9 cellular contexts compared by ENCODE assay signal in the genomic region with DNA sequence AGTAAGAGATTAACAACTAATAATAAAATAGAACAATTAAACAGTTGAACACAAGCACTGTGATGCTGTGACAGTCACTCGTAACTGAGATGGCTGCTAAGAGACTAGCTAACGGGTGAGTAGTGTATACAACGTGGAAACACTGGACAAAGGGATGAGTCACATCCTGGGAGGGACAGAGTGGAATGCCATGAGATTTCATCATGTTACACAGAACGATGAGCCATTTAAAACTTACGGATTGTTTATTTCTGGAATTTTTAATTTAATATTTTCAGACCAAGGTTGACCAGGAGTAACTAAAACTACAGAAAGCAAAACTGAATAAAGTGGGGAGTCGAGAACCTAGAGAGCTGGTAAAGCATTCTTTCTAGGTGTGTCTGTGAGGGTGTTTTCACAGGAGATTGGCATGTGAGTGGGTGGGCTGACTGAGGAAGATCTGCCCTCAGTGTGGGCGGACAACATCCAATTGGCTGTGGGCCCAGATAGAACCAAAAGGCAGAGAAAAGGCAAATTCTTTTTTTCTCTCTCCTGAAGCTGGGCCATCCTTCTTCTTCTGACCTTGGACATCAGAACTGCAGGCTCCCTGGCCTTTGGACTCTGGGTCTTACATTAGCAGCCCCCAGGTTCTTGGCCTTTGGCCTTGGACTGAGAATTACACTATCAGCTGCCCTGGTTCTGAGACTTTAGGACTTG. TPM values are rescaled to one million over a fixed set of nuclear protein-coding genes. Genes with fewer than 3 reads are reported as not detected.
DNase-seq lines count a peak whose midpoint lies in the region; ATAC-seq, FAIRE-seq and TF ChIP-seq lines count a peak whose summit lies in the region.
"Had no signal": no experiment of that assay in that cellular context is flagged by ENCODE, and none has a peak within 500 bp of the region (broad histone marks: within the 10 kb centered on the region; RNA-seq: fewer than 3 reads in every experiment).

No MANE protein-coding gene starts in this region.

- FAIRE-seq in HepG2 (lab: Jason Lieb, UNC): peak; percentile 70

- no peak overlapping the region for H3K4me3 Mint-ChIP-seq in nephron progenitor cell

- TF ChIP-seq POLR2A in body of pancreas (IDR thresholded peaks at IDR 0.05): no peak
- peak; percentile 35 to 53; a peak in 2 of 4 replicates for TF ChIP-seq POLR2A in HepG2 (IDR thresholded peaks at IDR 0.05; ENCODE audit: insufficient read depth in 1 of 2, low read depth in 2 of 2, low read length in 2 of 2)
- no peak for TF ChIP-seq POLR2A in stomach (IDR thresholded peaks at IDR 0.05)

- peak overlapping the region; percentile 71 for H3K27ac ChIP-seq in OCI-LY7 (ENCODE audit: low read depth, low read length, poor library complexity, severe bottlenecking)
- peak overlapping the region in 3 of 4 donors; percentile 20 to 59 (median 20) for H3K27ac ChIP-seq in body of pancreas
- H3K27ac ChIP-seq in HepG2 (ENCODE audit: extremely low read length, insufficient read depth, low read length): peak overlapping the region; percentile 72
- peak overlapping the region in 4 of 5 donors; percentile 75 to 90 (median 76) for H3K27ac ChIP-seq in stomach
- H3K27ac ChIP-seq: HL-60 had no signal

- peak overlapping the region; percentile 69 for H3K9ac ChIP-seq in HepG2 (ENCODE audit: insufficient read depth, low read depth, low read length)

- BruUV-seq in OCI-LY7 (replicated peaks; lab: Mats Ljungman, UMichigan) (no TSS peak), HepG2 (replicated peaks; lab: Mats Ljungman, UMichigan) (TSS peak; percentile 97)

- TF ChIP-seq CTCF in OCI-LY7 (conservative IDR thresholded peaks at IDR 0.05; ENCODE audit: low read length) (no peak), body of pancreas (IDR thresholded peaks at IDR 0.05) (no peak), HepG2 (CRISPR knock-in tag; IDR thresholded peaks at IDR 0.05) (no peak), stomach (IDR thresholded peaks at IDR 0.05) (no peak), nephron progenitor cell (IDR thresholded peaks at IDR 0.05) (no peak)

- no peaks in the 10 kb centered on the region for H3K9me2 ChIP-seq in OCI-LY7 (ENCODE audit: insufficient read depth, low read length)

- H3K4me1 Mint-ChIP-seq in nephron progenitor cell: peaks cover 15% of the 10 kb centered on the region

- whole genome bisulfite sequencing in body of pancreas, 2 donors: 57 to 64% methylated on average over 7 of the region's 7 CpGs
- 2% methylated on average over 7 of the region's 7 CpGs for WGBS in HepG2 (ENCODE audit: low lambda C conversion rate)
- WGBS in stomach, 5 donors: 39 to 59% (median 47%) methylated on average over 7 of the region's 7 CpGs

- ATAC-seq in HG02852 (IDR thresholded peaks at IDR 0.05; ENCODE audit: unreplicated experiment) (peak; percentile 48), body of pancreas (peak; percentile 81), HepG2 (peak; percentile 91)

- in situ Hi-C loops in HepG2 (cut with HindIII; ENCODE audit: extremely low pct_ligation_motif_present, low pct_unique_long_range_greater_than_20kb): no loop called here

- H3K9me3 ChIP-seq in OCI-LY7 (ENCODE audit: low read length): no peaks in the 10 kb centered on the region
- no peaks in the 10 kb centered on the region for H3K9me3 ChIP-seq in body of pancreas
- H3K9me3 ChIP-seq in HepG2 (ENCODE audit: low read length): no peaks in the 10 kb centered on the region
- no peaks in the 10 kb centered on the region for H3K9me3 ChIP-seq in stomach

- H3K36me3 Mint-ChIP-seq in nephron progenitor cell (ENCODE audit: low read depth): no peaks in the 10 kb centered on the region

- peak overlapping the region; percentile 23 for H3K4me3 ChIP-seq in OCI-LY7 (ENCODE audit: low read depth, low read length, poor library complexity, severe bottlenecking)
- no peak overlapping the region for H3K4me3 ChIP-seq in body of pancreas
- H3K4me3 ChIP-seq in HepG2 (replicated peaks in 1 of 3; ENCODE audit: insufficient read depth in 1 of 3, low read depth in 2 of 3, low read length in 3 of 3): peak overlapping the region; percentile 32 to 56 (median 48)
- no peak overlapping the region for H3K4me3 ChIP-seq in stomach

- DNase-seq in activated naive CD4-positive, alpha-beta T cell treated with Interleukin-2 at 50 U/mL for 16 hours: peak; percentile 52
- DNase-seq in activated naive CD4-positive, alpha-beta T cell (lab: John Stamatoyannopoulos, UW): no peak
- DNase-seq in OCI-LY7 (ENCODE audit: low spot score): peak; percentile 38
- peak in 1 of 4 donors; percentile 53 for DNase-seq in body of pancreas
- peak; percentile 95 for DNase-seq in HepG2 (ENCODE audit: low spot score)
- DNase-seq in stomach: no peak
- no peak for DNase-seq in nephron progenitor cell

- no peak for TF ChIP-seq RAD21 in HepG2 (CRISPR knock-in tag; IDR thresholded peaks at IDR 0.05)

- H3K79me2 ChIP-seq in OCI-LY7 (ENCODE audit: insufficient read depth, low read depth, low read length) (no peaks in the 10 kb centered on the region), HepG2 (ENCODE audit: insufficient read depth, low read length) (no peaks in the 10 kb centered on the region)

- POLR2A ChIA-PET in OCI-LY7 (lab: Charles Lee) (interaction anchor here (0.5 to 3.8 kb wide), 8 partner anchors 12 to 639 kb away, joined by 3 to 41 read pairs (median 4); a partner anchor contains a TSS), HepG2 (lab: Yijun Ruan, JAX) (interaction anchor here (0.7 to 4.9 kb wide), 14 partner anchors 15 to 626 kb away, joined by 3 to 141 read pairs (median 4); a partner anchor contains a TSS)

- H4K20me1 ChIP-seq in OCI-LY7 (ENCODE audit: insufficient read depth, low read length) (no peaks in the 10 kb centered on the region), HepG2 (ENCODE audit: insufficient read depth, low read length) (no peaks in the 10 kb centered on the region)

- intact Hi-C loops in OCI-LY7 (cut with micrococcal nuclease; ENCODE audit: unreplicated experiment): no loop called here
- intact Hi-C loops in body of pancreas (cut with DNase I): loop anchor here (10.0 kb wide), 1 partner anchor 365 kb away; no protein-coding TSS in a partner anchor
- intact Hi-C loops in HepG2 (cut with micrococcal nuclease; ENCODE audit: unreplicated experiment): loop anchor here (10.0 kb wide), 1 partner anchor 385 kb away; no protein-coding TSS in a partner anchor
- intact Hi-C loops in stomach (cut with DNase I; ENCODE audit: low total_unique reads): no loop called here

- H3K27me3 ChIP-seq in body of pancreas (no peaks in the 10 kb centered on the region), HepG2 (ENCODE audit: control insufficient read depth in 1 of 2, insufficient read depth in 2 of 2, low read length in 2 of 2) (no peaks in the 10 kb centered on the region), stomach (no peaks in the 10 kb centered on the region)

- H3K9me3 Mint-ChIP-seq in nephron progenitor cell: no peaks in the 10 kb centered on the region

- H2AFZ ChIP-seq in OCI-LY7 (ENCODE audit: low read length): peak overlapping the region; percentile 90
- peak overlapping the region; percentile 79 for H2AFZ ChIP-seq in HepG2 (ENCODE audit: low read length)

- peaks cover 4% of the 10 kb centered on the region for H3K27me3 Mint-ChIP-seq in nephron progenitor cell (ENCODE audit: low read depth, poor library complexity)

- H3K4me1 ChIP-seq in OCI-LY7 (ENCODE audit: insufficient read depth, low read length, poor library complexity, severe bottlenecking) (peaks cover 39% of the 10 kb centered on the region), body of pancreas (no peaks in the 10 kb centered on the region), HepG2 (ENCODE audit: insufficient read depth, low read length) (peaks cover 35% of the 10 kb centered on the region), stomach (peaks cover 5 to 24% (median 8%) of the 10 kb centered on the region in 4 donors)

- H3K4me2 ChIP-seq in OCI-LY7 (ENCODE audit: low read length): peak overlapping the region; percentile 62
- H3K4me2 ChIP-seq in HepG2 (ENCODE audit: low read depth, low read length): peak overlapping the region; percentile 78

- CTCF ChIA-PET in OCI-LY7 (lab: Charles Lee; ENCODE audit: unreplicated experiment) (interaction anchor here (0.6 kb wide), 1 partner anchor 8 kb away, joined by 3 read pairs; no protein-coding TSS in a partner anchor), HepG2 (lab: Yijun Ruan, JAX; ENCODE audit: low intra/inter-chr PET ratio, low total read pairs) (no interaction called here)

- peak; percentile 28 to 79; a peak in 2 of 4 replicates for TF ChIP-seq EP300 in HepG2 (IDR thresholded peaks at IDR 0.05; ENCODE audit: low read depth in 2 of 2, low read length in 2 of 2)
- peak; percentile 81; the same call in 1 of the 2 replicates for TF ChIP-seq EP300 in HepG2 (CRISPR knock-in tag; IDR thresholded peaks at IDR 0.05; ENCODE audit: borderline replicate concordance)
- no peak for TF ChIP-seq EP300 in stomach (IDR thresholded peaks at IDR 0.05)

- H3K36me3 ChIP-seq in OCI-LY7 (ENCODE audit: insufficient read depth, low read length): no peaks in the 10 kb centered on the region
- no peaks in the 10 kb centered on the region for H3K36me3 ChIP-seq in body of pancreas (replicated peaks in 1 of 2; ENCODE audit: insufficient read depth in 1 of 2, low read depth in 2 of 2)
- no peaks in the 10 kb centered on the region for H3K36me3 ChIP-seq in HepG2 (replicated peaks in 1 of 2; ENCODE audit: control insufficient read depth in 1 of 2, insufficient read depth in 2 of 2, low read length in 2 of 2)
- no peaks in the 10 kb centered on the region for H3K36me3 ChIP-seq in stomach

- no peak overlapping the region for H3K27ac Mint-ChIP-seq in nephron progenitor cell

RNA-seq across cellular contexts. Expression of a gene that starts 14.6 kb away (rescaled TPM):
- 1,901 and 3,039 TPM in 2 replicates for total RNA-seq in OCI-LY7 (2014; rRNA removed; shearing (Covaris generic))
- total RNA-seq in OCI-LY7 (2022): 869 and 903 TPM in 2 replicates
- total RNA-seq in body of pancreas: 100 to 1,000 TPM; 672 to 866 TPM
- 708 and 754 TPM in 2 replicates for total RNA-seq in HepG2 (2016; rRNA removed; fragmentation: Illumina TruSeq; extraction: Trizol)
- total RNA-seq in HepG2 (2016; cell fraction: cytosol; rRNA removed; fragmentation: Illumina TruSeq; extraction: Trizol; ENCODE audit: low read depth): 577 and 682 TPM in 2 replicates
- total RNA-seq in HepG2 (2016; cell fraction: insoluble cytoplasmic fraction; rRNA removed; fragmentation: Illumina TruSeq; extraction: Trizol): 702 and 711 TPM in 2 replicates
- 753 and 798 TPM in 2 replicates for total RNA-seq in HepG2 (2016; cell fraction: membrane; rRNA removed; fragmentation: Illumina TruSeq; extraction: Trizol)
- 206 and 246 TPM in 2 replicates for total RNA-seq in HepG2 (2016; cell fraction: nucleus; rRNA removed; fragmentation: Illumina TruSeq; extraction: Trizol)
- polyA plus RNA-seq in HepG2 (2011; rRNA removed): 528 and 665 TPM in 2 replicates
- 1,060 and 1,065 TPM in 2 replicates for polyA plus RNA-seq in HepG2 (2011; cell fraction: cytosol; rRNA removed)
- polyA plus RNA-seq in HepG2 (2011; cell fraction: nucleus; rRNA removed): 311 and 445 TPM in 2 replicates
- polyA plus RNA-seq in HepG2 (2012): 917 and 1,099 TPM in 2 replicates
- polyA plus RNA-seq in HepG2 (2016; cell fraction: cytosol; fragmentation: Illumina TruSeq; extraction: Trizol; ENCODE audit: low read depth): 700 and 865 TPM in 2 replicates
- 669 and 773 TPM in 2 replicates for polyA plus RNA-seq in HepG2 (2016; cell fraction: insoluble cytoplasmic fraction; fragmentation: Illumina TruSeq; extraction: Trizol; ENCODE audit: low read depth)
- polyA plus RNA-seq in HepG2 (2016; cell fraction: membrane; fragmentation: Illumina TruSeq; extraction: Trizol; ENCODE audit: low read depth): 819 and 872 TPM in 2 replicates
- polyA plus RNA-seq in HepG2 (2016; cell fraction: nucleus; fragmentation: Illumina TruSeq; extraction: Trizol; ENCODE audit: insufficient read depth, low read depth): 429 and 431 TPM in 2 replicates
- 67.4 and 236 TPM in 2 replicates for polyA minus RNA-seq in HepG2 (2011; rRNA and poly(A)+ RNA removed; ENCODE audit: low replicate concordance)
- polyA minus RNA-seq in HepG2 (2011; cell fraction: cytosol; rRNA and poly(A)+ RNA removed): 123 and 157 TPM in 2 replicates
- polyA minus RNA-seq in HepG2 (2011; cell fraction: nucleus; rRNA and poly(A)+ RNA removed): 35.6 and 38.8 TPM in 2 replicates
- 1,000 to 10,000 TPM in 3 of 5 donors, 100 to 1,000 TPM in 2; 504 to 5,821 (median 1,954) TPM for total RNA-seq in stomach
- polyA plus RNA-seq in stomach: 1,000 to 10,000 TPM; 1,773 to 3,520 (median 2,373) TPM

RNA-seq across cellular contexts. Expression of a gene that starts 39.1 kb away (rescaled TPM):
- 0.49 and 1.9 TPM in 2 replicates for total RNA-seq in OCI-LY7 (2014; rRNA removed; shearing (Covaris generic))
- total RNA-seq in OCI-LY7 (2022): 1.6 and 1.8 TPM in 2 replicates
- 1 to 10 TPM in 1 of 2 donors, under 1 TPM in 1; 0.52 to 5.3 TPM for total RNA-seq in body of pancreas
- total RNA-seq in HepG2 (2016; rRNA removed; fragmentation: Illumina TruSeq; extraction: Trizol): 0.36 TPM in 1 of 2 replicates, not detected in the other
- not detected in 2 replicates for total RNA-seq in HepG2 (2016; cell fraction: cytosol; rRNA removed; fragmentation: Illumina TruSeq; extraction: Trizol; ENCODE audit: low read depth)
- 0.09 TPM in 1 of 2 replicates, not detected in the other for total RNA-seq in HepG2 (2016; cell fraction: insoluble cytoplasmic fraction; rRNA removed; fragmentation: Illumina TruSeq; extraction: Trizol)
- 0.38 TPM in 1 of 2 replicates, not detected in the other for total RNA-seq in HepG2 (2016; cell fraction: membrane; rRNA removed; fragmentation: Illumina TruSeq; extraction: Trizol)
- 0.34 TPM in 1 of 2 replicates, not detected in the other for total RNA-seq in HepG2 (2016; cell fraction: nucleus; rRNA removed; fragmentation: Illumina TruSeq; extraction: Trizol)
- polyA plus RNA-seq in HepG2 (2011; rRNA removed): 0.15 and 0.21 TPM in 2 replicates
- 0.21 TPM in 1 of 2 replicates, not detected in the other for polyA plus RNA-seq in HepG2 (2011; cell fraction: cytosol; rRNA removed)
- polyA plus RNA-seq in HepG2 (2011; cell fraction: nucleus; rRNA removed): 0.12 TPM in 1 of 2 replicates, not detected in the other
- 0.13 and 0.25 TPM in 2 replicates for polyA plus RNA-seq in HepG2 (2012)
- 0.28 TPM in 1 of 2 replicates, not detected in the other for polyA plus RNA-seq in HepG2 (2016; cell fraction: cytosol; fragmentation: Illumina TruSeq; extraction: Trizol; ENCODE audit: low read depth)
- polyA plus RNA-seq in HepG2 (2016; cell fraction: insoluble cytoplasmic fraction; fragmentation: Illumina TruSeq; extraction: Trizol; ENCODE audit: low read depth): not detected in 2 replicates
- polyA plus RNA-seq in HepG2 (2016; cell fraction: membrane; fragmentation: Illumina TruSeq; extraction: Trizol; ENCODE audit: low read depth): 0.06 TPM in 1 of 2 replicates, not detected in the other
- not detected in 2 replicates for polyA plus RNA-seq in HepG2 (2016; cell fraction: nucleus; fragmentation: Illumina TruSeq; extraction: Trizol; ENCODE audit: insufficient read depth, low read depth)
- 0.16 and 246 TPM in 2 replicates for polyA minus RNA-seq in HepG2 (2011; rRNA and poly(A)+ RNA removed; ENCODE audit: low replicate concordance)
- polyA minus RNA-seq in HepG2 (2011; cell fraction: cytosol; rRNA and poly(A)+ RNA removed): not detected in 2 replicates
- polyA minus RNA-seq in HepG2 (2011; cell fraction: nucleus; rRNA and poly(A)+ RNA removed): 0.50 TPM in 1 of 2 replicates, not detected in the other
- 100 to 1,000 TPM in 1 of 5 donors, 10 to 100 TPM in 1, 1 to 10 TPM in 1, under 1 TPM in 2; 0.29 to 109 (median 1.3) TPM for total RNA-seq in stomach
- under 1 TPM in 2 of 3 donors, not detected in 1; 0.48 to 0.50 TPM for polyA plus RNA-seq in stomach

RNA-seq across cellular contexts. Expression of a gene that starts 50.9 kb away (rescaled TPM):
- 42.2 and 63.0 TPM in 2 replicates for total RNA-seq in OCI-LY7 (2014; rRNA removed; shearing (Covaris generic))
- 95.1 and 108 TPM in 2 replicates for total RNA-seq in OCI-LY7 (2022)
- 10 to 100 TPM in 1 of 2 donors, 1 to 10 TPM in 1; 7.9 to 30.4 TPM for total RNA-seq in body of pancreas
- total RNA-seq in HepG2 (2016; rRNA removed; fragmentation: Illumina TruSeq; extraction: Trizol): 62.1 and 64.6 TPM in 2 replicates
- 70.3 and 83.0 TPM in 2 replicates for total RNA-seq in HepG2 (2016; cell fraction: cytosol; rRNA removed; fragmentation: Illumina TruSeq; extraction: Trizol; ENCODE audit: low read depth)
- 58.7 and 60.0 TPM in 2 replicates for total RNA-seq in HepG2 (2016; cell fraction: insoluble cytoplasmic fraction; rRNA removed; fragmentation: Illumina TruSeq; extraction: Trizol)
- 130 and 138 TPM in 2 replicates for total RNA-seq in HepG2 (2016; cell fraction: membrane; rRNA removed; fragmentation: Illumina TruSeq; extraction: Trizol)
- 26.8 and 30.5 TPM in 2 replicates for total RNA-seq in HepG2 (2016; cell fraction: nucleus; rRNA removed; fragmentation: Illumina TruSeq; extraction: Trizol)
- 84.0 and 116 TPM in 2 replicates for polyA plus RNA-seq in HepG2 (2011; rRNA removed)
- 56.6 and 82.6 TPM in 2 replicates for polyA plus RNA-seq in HepG2 (2011; cell fraction: cytosol; rRNA removed)
- 32.2 and 32.7 TPM in 2 replicates for polyA plus RNA-seq in HepG2 (2011; cell fraction: nucleus; rRNA removed)
- 88.5 and 102 TPM in 2 replicates for polyA plus RNA-seq in HepG2 (2012)
- polyA plus RNA-seq in HepG2 (2016; cell fraction: cytosol; fragmentation: Illumina TruSeq; extraction: Trizol; ENCODE audit: low read depth): 102 and 116 TPM in 2 replicates
- polyA plus RNA-seq in HepG2 (2016; cell fraction: insoluble cytoplasmic fraction; fragmentation: Illumina TruSeq; extraction: Trizol; ENCODE audit: low read depth): 68.3 and 73.2 TPM in 2 replicates
- polyA plus RNA-seq in HepG2 (2016; cell fraction: membrane; fragmentation: Illumina TruSeq; extraction: Trizol; ENCODE audit: low read depth): 124 and 125 TPM in 2 replicates
- 42.2 and 45.3 TPM in 2 replicates for polyA plus RNA-seq in HepG2 (2016; cell fraction: nucleus; fragmentation: Illumina TruSeq; extraction: Trizol; ENCODE audit: insufficient read depth, low read depth)
- 60.2 and 78.6 TPM in 2 replicates for polyA minus RNA-seq in HepG2 (2011; rRNA and poly(A)+ RNA removed; ENCODE audit: low replicate concordance)
- polyA minus RNA-seq in HepG2 (2011; cell fraction: cytosol; rRNA and poly(A)+ RNA removed): 66.3 and 77.2 TPM in 2 replicates
- polyA minus RNA-seq in HepG2 (2011; cell fraction: nucleus; rRNA and poly(A)+ RNA removed): 32.3 and 45.8 TPM in 2 replicates
- total RNA-seq in stomach: 10 to 100 TPM in 4 of 5 donors, 1 to 10 TPM in 1; 2.3 to 88.4 (median 47.5) TPM
- 10 to 100 TPM; 19.0 to 45.8 (median 31.2) TPM for polyA plus RNA-seq in stomach

Comparison
In these comparisons a context has a peak if more than half of its experiments do, and no peak if none do; other contexts are left out.
1. DNase-seq: peak in activated naive CD4-positive, alpha-beta T cell treated with Interleukin-2 at 50 U/mL for 16 hours (single experiment), OCI-LY7 (single experiment) and HepG2 (single experiment); none in activated naive CD4-positive, alpha-beta T cell (0 of 4), stomach (single experiment) and nephron progenitor cell (single experiment).
2. H3K27ac ChIP-seq: peak in every context shown above with its lines; median percentile 76 in stomach; 72 in HepG2; 71 in OCI-LY7; 20 in body of pancreas.
3. H3K4me3 ChIP-seq: peak in OCI-LY7 (single experiment) and HepG2 (3 of 3); none in body of pancreas (0 of 2) and stomach (0 of 4).
4. POLR2A ChIP-seq: peak in HepG2 (2 of 2); none in body of pancreas (0 of 3) and stomach (0 of 4).
5. intact Hi-C loops: an anchor here in body of pancreas (10.0 kb wide) and HepG2 (10.0 kb wide); none called in OCI-LY7 and stomach.
6. Peak in every context shown above with its lines, with median percentiles within 50 percentile points of each other: ATAC-seq.